1 cellular context compared by ENCODE assay signal in the genomic region with DNA sequence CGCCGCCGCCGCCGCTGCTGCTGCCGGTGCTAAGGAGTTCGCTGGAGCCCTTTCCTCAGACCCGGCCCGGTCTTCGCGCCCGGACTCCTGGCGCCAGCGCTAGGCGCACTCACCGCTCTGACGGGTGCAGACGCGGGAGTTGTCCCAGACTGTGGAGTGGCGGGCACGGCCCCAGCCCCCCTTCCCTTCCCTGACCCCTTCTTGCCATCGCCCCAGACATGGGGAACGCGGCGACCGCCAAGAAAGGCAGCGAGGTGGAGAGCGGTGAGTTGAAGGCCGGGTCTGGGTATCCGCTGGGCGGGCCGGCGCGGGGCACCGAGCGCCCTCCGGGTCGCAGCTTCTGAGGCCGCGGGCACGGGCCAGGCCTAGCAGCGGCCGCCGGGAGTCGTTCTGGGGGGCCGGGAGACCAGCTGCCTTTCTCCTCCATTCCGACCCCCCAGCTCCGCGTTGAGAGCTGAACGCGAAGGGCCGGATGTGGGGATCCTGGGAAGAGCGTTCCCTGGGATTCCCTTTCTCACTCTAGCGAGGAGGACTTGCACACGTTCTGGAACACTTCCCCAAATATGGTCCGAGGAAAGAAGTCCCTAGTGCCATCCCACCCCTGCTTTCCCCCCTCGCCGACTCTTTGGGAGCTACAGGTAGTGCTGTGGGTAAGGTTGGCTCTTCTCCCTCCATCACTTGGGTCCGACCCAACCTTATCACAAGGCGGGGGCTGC.
TF ChIP-seq lines count a peak whose summit lies in the region.

No MANE protein-coding gene starts in this region.

TF ChIP-seq in WTC11, 78 proteins besides CTCF, POLR2A, EP300 and RAD21 (continued from another document):
- TF ChIP-seq, protein P1, sequence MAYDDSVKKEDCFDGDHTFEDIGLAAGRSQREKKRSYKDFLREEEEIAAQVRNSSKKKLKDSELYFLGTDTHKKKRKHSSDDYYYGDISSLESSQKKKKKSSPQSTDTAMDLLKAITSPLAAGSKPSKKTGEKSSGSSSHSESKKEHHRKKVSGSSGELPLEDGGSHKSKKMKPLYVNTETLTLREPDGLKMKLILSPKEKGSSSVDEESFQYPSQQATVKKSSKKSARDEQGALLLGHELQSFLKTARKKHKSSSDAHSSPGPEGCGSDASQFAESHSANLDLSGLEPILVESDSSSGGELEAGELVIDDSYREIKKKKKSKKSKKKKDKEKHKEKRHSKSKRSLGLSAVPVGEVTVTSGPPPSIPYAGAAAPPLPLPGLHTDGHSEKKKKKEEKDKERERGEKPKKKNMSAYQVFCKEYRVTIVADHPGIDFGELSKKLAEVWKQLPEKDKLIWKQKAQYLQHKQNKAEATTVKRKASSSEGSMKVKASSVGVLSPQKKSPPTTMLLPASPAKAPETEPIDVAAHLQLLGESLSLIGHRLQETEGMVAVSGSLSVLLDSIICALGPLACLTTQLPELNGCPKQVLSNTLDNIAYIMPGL (CRISPR knock-in tag; IDR thresholded peaks at IDR 0.05), result peak; percentile 78
- TF ChIP-seq EMX1 (CRISPR knock-in tag; IDR thresholded peaks at IDR 0.05), result no peak
- no peak for TF ChIP-seq SOX15 (CRISPR knock-in tag; IDR thresholded peaks at IDR 0.05)
- TF ChIP-seq TP53 (CRISPR knock-in tag; IDR thresholded peaks at IDR 0.05), result 0 out of 2 replicates have a peak, but pooled peaks have one; percentile 75
- no peak for TF ChIP-seq CREM (CRISPR knock-in tag; IDR thresholded peaks at IDR 0.05)
